In the genomic region with DNA sequence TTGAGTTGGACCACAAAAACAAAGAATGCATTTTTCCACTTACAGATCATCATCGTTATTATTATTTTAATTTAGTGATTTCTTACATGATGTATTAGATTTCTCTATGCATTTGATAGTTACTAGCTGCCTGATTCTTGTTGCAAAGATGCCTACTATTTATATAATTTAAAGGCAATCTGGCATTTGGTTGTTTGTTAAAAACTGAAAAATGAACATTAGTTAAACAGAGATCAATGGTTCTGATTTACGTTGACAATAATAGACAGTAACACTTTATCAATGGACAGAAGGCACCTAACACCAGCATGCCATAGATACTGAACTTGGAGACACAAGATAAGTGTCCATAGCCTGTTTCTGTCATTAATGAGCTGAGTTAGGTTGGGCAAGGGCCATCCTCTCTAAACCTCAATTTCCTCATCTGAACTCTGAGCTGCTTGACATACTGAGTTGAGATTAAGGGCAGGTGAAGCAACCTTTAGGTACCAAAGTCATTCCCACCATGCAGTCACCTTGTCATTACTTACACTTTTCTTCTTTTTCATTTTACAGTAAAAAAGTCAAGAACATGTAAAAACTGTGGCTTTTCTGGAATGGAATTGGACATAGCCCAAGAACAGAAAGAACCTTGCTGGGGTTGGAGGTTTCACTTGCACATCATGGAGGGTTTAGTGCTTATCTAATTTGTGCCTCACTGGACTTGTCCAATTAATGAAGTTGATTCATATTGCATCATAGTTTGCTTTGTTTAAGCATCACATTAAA, we compare ENCODE assay signal across 1 cellular context.
TF ChIP-seq lines count a peak whose summit lies in the region.

No MANE protein-coding gene starts in this region.

TF ChIP-seq in HepG2, 621 proteins besides CTCF, POLR2A, EP300 and RAD21 (continued from another document and continues in another):
- TF ChIP-seq, protein P1, sequence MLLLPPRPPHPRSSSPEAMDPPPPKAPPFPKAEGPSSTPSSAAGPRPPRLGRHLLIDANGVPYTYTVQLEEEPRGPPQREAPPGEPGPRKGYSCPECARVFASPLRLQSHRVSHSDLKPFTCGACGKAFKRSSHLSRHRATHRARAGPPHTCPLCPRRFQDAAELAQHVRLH (CRISPR knock-in tag; IDR thresholded peaks at IDR 0.05; ENCODE audit: borderline replicate concordance, low read depth) = no peak
- TF ChIP-seq ZSCAN22 (CRISPR knock-in tag; IDR thresholded peaks at IDR 0.05) = no peak
- TF ChIP-seq MBNL3 (CRISPR knock-in tag; conservative IDR thresholded peaks at IDR 0.05) = no peak
- no peak for TF ChIP-seq ZFYVE20 (CRISPR knock-in tag; IDR thresholded peaks at IDR 0.05; ENCODE audit: borderline replicate concordance, low read depth)
- peak; percentile 55; the same call in 1 of the 2 replicates for TF ChIP-seq SOX5 (CRISPR knock-in tag; IDR thresholded peaks at IDR 0.05; ENCODE audit: borderline replicate concordance)
- TF ChIP-seq ZFP37 (CRISPR knock-in tag; IDR thresholded peaks at IDR 0.05; ENCODE audit: borderline replicate concordance) = no peak
- no peak for TF ChIP-seq ARNT (IDR thresholded peaks at IDR 0.05)
- TF ChIP-seq ZNF343 (CRISPR knock-in tag; IDR thresholded peaks at IDR 0.05) = no peak
- no peak for TF ChIP-seq CENPX (CRISPR knock-in tag; IDR thresholded peaks at IDR 0.05)
- no peak for TF ChIP-seq ZNF75D (CRISPR knock-in tag; IDR thresholded peaks at IDR 0.05; ENCODE audit: borderline replicate concordance)
- no peak for TF ChIP-seq HOXA9 (CRISPR knock-in tag; IDR thresholded peaks at IDR 0.05; ENCODE audit: borderline replicate concordance)
- TF ChIP-seq HES4 (CRISPR knock-in tag; IDR thresholded peaks at IDR 0.05; ENCODE audit: borderline replicate concordance) = no peak
- TF ChIP-seq YEATS4 (CRISPR knock-in tag; IDR thresholded peaks at IDR 0.05; ENCODE audit: borderline replicate concordance) = no peak
- TF ChIP-seq ZNF780A (CRISPR knock-in tag; IDR thresholded peaks at IDR 0.05) = no peak
- TF ChIP-seq, protein P2, sequence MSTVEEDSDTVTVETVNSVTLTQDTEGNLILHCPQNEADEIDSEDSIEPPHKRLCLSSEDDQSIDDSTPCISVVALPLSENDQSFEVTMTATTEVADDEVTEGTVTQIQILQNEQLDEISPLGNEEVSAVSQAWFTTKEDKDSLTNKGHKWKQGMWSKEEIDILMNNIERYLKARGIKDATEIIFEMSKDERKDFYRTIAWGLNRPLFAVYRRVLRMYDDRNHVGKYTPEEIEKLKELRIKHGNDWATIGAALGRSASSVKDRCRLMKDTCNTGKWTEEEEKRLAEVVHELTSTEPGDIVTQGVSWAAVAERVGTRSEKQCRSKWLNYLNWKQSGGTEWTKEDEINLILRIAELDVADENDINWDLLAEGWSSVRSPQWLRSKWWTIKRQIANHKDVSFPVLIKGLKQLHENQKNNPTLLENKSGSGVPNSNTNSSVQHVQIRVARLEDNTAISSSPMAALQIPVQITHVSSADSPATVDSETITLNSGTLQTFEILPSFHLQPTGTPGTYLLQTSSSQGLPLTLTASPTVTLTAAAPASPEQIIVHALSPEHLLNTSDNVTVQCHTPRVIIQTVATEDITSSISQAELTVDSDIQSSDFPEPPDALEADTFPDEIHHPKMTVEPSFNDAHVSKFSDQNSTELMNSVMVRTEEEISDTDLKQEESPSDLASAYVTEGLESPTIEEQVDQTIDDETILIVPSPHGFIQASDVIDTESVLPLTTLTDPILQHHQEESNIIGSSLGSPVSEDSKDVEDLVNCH (CRISPR knock-in tag; IDR thresholded peaks at IDR 0.05) = no peak
- TF ChIP-seq KDM3A (CRISPR knock-in tag; IDR thresholded peaks at IDR 0.05; ENCODE audit: low read depth) = no peak
- peak; percentile 87 for TF ChIP-seq RARA (CRISPR knock-in tag; IDR thresholded peaks at IDR 0.05)
- TF ChIP-seq, protein P3, sequence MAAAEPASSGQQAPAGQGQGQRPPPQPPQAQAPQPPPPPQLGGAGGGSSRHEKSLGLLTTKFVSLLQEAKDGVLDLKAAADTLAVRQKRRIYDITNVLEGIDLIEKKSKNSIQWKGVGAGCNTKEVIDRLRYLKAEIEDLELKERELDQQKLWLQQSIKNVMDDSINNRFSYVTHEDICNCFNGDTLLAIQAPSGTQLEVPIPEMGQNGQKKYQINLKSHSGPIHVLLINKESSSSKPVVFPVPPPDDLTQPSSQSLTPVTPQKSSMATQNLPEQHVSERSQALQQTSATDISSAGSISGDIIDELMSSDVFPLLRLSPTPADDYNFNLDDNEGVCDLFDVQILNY (CRISPR knock-in tag; conservative IDR thresholded peaks at IDR 0.05) = no peak
- TF ChIP-seq, protein P4, sequence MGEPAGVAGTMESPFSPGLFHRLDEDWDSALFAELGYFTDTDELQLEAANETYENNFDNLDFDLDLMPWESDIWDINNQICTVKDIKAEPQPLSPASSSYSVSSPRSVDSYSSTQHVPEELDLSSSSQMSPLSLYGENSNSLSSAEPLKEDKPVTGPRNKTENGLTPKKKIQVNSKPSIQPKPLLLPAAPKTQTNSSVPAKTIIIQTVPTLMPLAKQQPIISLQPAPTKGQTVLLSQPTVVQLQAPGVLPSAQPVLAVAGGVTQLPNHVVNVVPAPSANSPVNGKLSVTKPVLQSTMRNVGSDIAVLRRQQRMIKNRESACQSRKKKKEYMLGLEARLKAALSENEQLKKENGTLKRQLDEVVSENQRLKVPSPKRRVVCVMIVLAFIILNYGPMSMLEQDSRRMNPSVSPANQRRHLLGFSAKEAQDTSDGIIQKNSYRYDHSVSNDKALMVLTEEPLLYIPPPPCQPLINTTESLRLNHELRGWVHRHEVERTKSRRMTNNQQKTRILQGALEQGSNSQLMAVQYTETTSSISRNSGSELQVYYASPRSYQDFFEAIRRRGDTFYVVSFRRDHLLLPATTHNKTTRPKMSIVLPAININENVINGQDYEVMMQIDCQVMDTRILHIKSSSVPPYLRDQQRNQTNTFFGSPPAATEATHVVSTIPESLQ (CRISPR knock-in tag; conservative IDR thresholded peaks at IDR 0.05) = no peak
- no peak for TF ChIP-seq ZNF367 (CRISPR knock-in tag; IDR thresholded peaks at IDR 0.05; ENCODE audit: borderline replicate concordance)
- TF ChIP-seq, protein P5, sequence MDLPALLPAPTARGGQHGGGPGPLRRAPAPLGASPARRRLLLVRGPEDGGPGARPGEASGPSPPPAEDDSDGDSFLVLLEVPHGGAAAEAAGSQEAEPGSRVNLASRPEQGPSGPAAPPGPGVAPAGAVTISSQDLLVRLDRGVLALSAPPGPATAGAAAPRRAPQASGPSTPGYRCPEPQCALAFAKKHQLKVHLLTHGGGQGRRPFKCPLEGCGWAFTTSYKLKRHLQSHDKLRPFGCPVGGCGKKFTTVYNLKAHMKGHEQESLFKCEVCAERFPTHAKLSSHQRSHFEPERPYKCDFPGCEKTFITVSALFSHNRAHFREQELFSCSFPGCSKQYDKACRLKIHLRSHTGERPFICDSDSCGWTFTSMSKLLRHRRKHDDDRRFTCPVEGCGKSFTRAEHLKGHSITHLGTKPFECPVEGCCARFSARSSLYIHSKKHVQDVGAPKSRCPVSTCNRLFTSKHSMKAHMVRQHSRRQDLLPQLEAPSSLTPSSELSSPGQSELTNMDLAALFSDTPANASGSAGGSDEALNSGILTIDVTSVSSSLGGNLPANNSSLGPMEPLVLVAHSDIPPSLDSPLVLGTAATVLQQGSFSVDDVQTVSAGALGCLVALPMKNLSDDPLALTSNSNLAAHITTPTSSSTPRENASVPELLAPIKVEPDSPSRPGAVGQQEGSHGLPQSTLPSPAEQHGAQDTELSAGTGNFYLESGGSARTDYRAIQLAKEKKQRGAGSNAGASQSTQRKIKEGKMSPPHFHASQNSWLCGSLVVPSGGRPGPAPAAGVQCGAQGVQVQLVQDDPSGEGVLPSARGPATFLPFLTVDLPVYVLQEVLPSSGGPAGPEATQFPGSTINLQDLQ (CRISPR knock-in tag; IDR thresholded peaks at IDR 0.05) = no peak
- TF ChIP-seq HOXD1 (CRISPR knock-in tag; IDR thresholded peaks at IDR 0.05) = no peak
- TF ChIP-seq ZKSCAN5 (CRISPR knock-in tag; IDR thresholded peaks at IDR 0.05) = no peak
- no peak for TF ChIP-seq ZFY (CRISPR knock-in tag; IDR thresholded peaks at IDR 0.05)
- TF ChIP-seq ZNF33A (CRISPR knock-in tag; IDR thresholded peaks at IDR 0.05; ENCODE audit: borderline replicate concordance) = no peak
- no peak for TF ChIP-seq ZNF615 (CRISPR knock-in tag; IDR thresholded peaks at IDR 0.05; ENCODE audit: borderline replicate concordance)
- TF ChIP-seq KAT7 (CRISPR knock-in tag; IDR thresholded peaks at IDR 0.05; ENCODE audit: borderline replicate concordance) = 0 out of 2 replicates have a peak, but pooled peaks have one; percentile 70
- peak; percentile 80; the same call in 1 of the 2 replicates for TF ChIP-seq ESRRA (CRISPR knock-in tag; IDR thresholded peaks at IDR 0.05; ENCODE audit: low read depth)
- no peak for TF ChIP-seq MLLT10 (CRISPR knock-in tag; IDR thresholded peaks at IDR 0.05)
- TF ChIP-seq ISL2 (CRISPR knock-in tag; IDR thresholded peaks at IDR 0.05) = peak; percentile 66
- TF ChIP-seq, protein P6, sequence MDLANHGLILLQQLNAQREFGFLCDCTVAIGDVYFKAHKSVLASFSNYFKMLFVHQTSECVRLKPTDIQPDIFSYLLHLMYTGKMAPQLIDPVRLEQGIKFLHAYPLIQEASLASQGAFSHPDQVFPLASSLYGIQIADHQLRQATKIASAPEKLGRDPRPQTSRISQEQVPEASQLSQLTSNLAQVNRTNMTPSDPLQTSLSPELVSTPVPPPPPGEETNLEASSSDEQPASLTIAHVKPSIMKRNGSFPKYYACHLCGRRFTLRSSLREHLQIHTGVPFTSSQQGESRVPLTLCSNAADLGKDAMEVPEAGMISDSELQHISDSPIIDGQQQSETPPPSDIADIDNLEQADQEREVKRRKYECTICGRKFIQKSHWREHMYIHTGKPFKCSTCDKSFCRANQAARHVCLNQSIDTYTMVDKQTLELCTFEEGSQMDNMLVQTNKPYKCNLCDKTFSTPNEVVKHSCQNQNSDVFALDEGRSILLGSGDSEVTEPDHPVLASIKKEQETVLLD (CRISPR knock-in tag; IDR thresholded peaks at IDR 0.05; ENCODE audit: low read depth) = no peak
- TF ChIP-seq SALL2 (CRISPR knock-in tag; IDR thresholded peaks at IDR 0.05) = no peak
- TF ChIP-seq HOXA3 (CRISPR knock-in tag; IDR thresholded peaks at IDR 0.05) = no peak
- no peak for TF ChIP-seq ZNF33B (CRISPR knock-in tag; IDR thresholded peaks at IDR 0.05)
- TF ChIP-seq, protein P7, sequence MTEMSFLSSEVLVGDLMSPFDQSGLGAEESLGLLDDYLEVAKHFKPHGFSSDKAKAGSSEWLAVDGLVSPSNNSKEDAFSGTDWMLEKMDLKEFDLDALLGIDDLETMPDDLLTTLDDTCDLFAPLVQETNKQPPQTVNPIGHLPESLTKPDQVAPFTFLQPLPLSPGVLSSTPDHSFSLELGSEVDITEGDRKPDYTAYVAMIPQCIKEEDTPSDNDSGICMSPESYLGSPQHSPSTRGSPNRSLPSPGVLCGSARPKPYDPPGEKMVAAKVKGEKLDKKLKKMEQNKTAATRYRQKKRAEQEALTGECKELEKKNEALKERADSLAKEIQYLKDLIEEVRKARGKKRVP (CRISPR knock-in tag; IDR thresholded peaks at IDR 0.05) = peak in 1 of 2 experiments; percentile 56; a peak in 1 of 4 replicates
- TF ChIP-seq MIER3 (CRISPR knock-in tag; IDR thresholded peaks at IDR 0.05; ENCODE audit: borderline replicate concordance) = peak; percentile 71; the same call in 1 of the 2 replicates
- TF ChIP-seq, protein P8, sequence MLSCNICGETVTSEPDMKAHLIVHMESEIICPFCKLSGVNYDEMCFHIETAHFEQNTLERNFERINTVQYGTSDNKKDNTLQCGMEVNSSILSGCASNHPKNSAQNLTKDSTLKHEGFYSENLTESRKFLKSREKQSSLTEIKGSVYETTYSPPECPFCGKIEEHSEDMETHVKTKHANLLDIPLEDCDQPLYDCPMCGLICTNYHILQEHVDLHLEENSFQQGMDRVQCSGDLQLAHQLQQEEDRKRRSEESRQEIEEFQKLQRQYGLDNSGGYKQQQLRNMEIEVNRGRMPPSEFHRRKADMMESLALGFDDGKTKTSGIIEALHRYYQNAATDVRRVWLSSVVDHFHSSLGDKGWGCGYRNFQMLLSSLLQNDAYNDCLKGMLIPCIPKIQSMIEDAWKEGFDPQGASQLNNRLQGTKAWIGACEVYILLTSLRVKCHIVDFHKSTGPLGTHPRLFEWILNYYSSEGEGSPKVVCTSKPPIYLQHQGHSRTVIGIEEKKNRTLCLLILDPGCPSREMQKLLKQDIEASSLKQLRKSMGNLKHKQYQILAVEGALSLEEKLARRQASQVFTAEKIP (CRISPR knock-in tag; IDR thresholded peaks at IDR 0.05; ENCODE audit: borderline replicate concordance) = no peak
- TF ChIP-seq, protein P9, sequence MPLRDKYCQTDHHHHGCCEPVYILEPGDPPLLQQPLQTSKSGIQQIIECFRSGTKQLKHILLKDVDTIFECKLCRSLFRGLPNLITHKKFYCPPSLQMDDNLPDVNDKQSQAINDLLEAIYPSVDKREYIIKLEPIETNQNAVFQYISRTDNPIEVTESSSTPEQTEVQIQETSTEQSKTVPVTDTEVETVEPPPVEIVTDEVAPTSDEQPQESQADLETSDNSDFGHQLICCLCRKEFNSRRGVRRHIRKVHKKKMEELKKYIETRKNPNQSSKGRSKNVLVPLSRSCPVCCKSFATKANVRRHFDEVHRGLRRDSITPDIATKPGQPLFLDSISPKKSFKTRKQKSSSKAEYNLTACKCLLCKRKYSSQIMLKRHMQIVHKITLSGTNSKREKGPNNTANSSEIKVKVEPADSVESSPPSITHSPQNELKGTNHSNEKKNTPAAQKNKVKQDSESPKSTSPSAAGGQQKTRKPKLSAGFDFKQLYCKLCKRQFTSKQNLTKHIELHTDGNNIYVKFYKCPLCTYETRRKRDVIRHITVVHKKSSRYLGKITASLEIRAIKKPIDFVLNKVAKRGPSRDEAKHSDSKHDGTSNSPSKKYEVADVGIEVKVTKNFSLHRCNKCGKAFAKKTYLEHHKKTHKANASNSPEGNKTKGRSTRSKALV (CRISPR knock-in tag; IDR thresholded peaks at IDR 0.05) = no peak
- TF ChIP-seq, protein P10, sequence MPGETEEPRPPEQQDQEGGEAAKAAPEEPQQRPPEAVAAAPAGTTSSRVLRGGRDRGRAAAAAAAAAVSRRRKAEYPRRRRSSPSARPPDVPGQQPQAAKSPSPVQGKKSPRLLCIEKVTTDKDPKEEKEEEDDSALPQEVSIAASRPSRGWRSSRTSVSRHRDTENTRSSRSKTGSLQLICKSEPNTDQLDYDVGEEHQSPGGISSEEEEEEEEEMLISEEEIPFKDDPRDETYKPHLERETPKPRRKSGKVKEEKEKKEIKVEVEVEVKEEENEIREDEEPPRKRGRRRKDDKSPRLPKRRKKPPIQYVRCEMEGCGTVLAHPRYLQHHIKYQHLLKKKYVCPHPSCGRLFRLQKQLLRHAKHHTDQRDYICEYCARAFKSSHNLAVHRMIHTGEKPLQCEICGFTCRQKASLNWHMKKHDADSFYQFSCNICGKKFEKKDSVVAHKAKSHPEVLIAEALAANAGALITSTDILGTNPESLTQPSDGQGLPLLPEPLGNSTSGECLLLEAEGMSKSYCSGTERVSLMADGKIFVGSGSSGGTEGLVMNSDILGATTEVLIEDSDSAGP (CRISPR knock-in tag; IDR thresholded peaks at IDR 0.05; ENCODE audit: borderline replicate concordance) = no peak
- no peak for TF ChIP-seq PHF21A (CRISPR knock-in tag; IDR thresholded peaks at IDR 0.05)
- peak; percentile 21; the same call in 1 of the 2 replicates for TF ChIP-seq RCOR2 (CRISPR knock-in tag; IDR thresholded peaks at IDR 0.05)
- TF ChIP-seq RBM39 (IDR thresholded peaks at IDR 0.05; ENCODE audit: low read depth, low read length, poor library complexity, severe bottlenecking) = no peak
- no peak for TF ChIP-seq ZNF143 (CRISPR knock-in tag; IDR thresholded peaks at IDR 0.05)
